In genomic region chr7:151013356-151013727, GRCh38 we compare ENCODE assay signal across 6 cellular contexts. TPM values are rescaled to one million over a fixed set of nuclear protein-coding genes. Genes with fewer than 3 reads are reported as not detected.
A peak's percentile ranks its signal among the peaks of the same experiment; 100 is the strongest.
DNase-seq lines count a peak whose midpoint lies in the region; ATAC-seq and TF ChIP-seq lines count a peak whose summit lies in the region.

No MANE protein-coding gene starts in this region.

- POLR2A ChIA-PET in CD4-positive, alpha-beta T cell (lab: Charles Lee): interaction anchor here (0.8 to 8.5 kb wide), 15 partner anchors 9 to 328 kb away, joined by 3 to 77 read pairs (median 4); partner anchors contain the start of genes ABCB8, CDK5 and NUB1
- POLR2A ChIA-PET in WTC11 (lab: Charles Lee): interaction anchor here (1.0 kb wide), 1 partner anchor 15 kb away, joined by 4 read pairs; the partner anchor contains the start of gene ABCB8

- H3K4me3 Mint-ChIP-seq in CD4-positive, alpha-beta T cell: peak overlapping the region; percentile 91
- H3K4me3 Mint-ChIP-seq in WTC11 (peak overlapping the region; percentile 75), memory B cell (peak overlapping the region; percentile 98), type B pancreatic cell (no peak overlapping the region)

- in situ Hi-C loops in KBM-7 (cut with MboI; ENCODE audit: low pct_unique_long_range_greater_than_20kb, low sequenced_read_pairs): no loop called here

- peaks cover 88% of the 10 kb centered on the region for H3K4me1 Mint-ChIP-seq in CD4-positive, alpha-beta T cell (ENCODE audit: low read depth)
- H3K4me1 Mint-ChIP-seq in WTC11 (peaks cover 44% of the 10 kb centered on the region), memory B cell (peaks cover 31% of the 10 kb centered on the region), type B pancreatic cell (ENCODE audit: unreplicated experiment) (peaks cover 37% of the 10 kb centered on the region)

- TF ChIP-seq CTCF in CD4-positive, alpha-beta T cell (IDR thresholded peaks at IDR 0.05): no peak
- TF ChIP-seq CTCF in WTC11 (IDR thresholded peaks at IDR 0.05): no peak
- no peak for TF ChIP-seq CTCF in type B pancreatic cell (conservative IDR thresholded peaks at IDR 0.05)

- H3K27ac Mint-ChIP-seq in CD4-positive, alpha-beta T cell: peak overlapping the region; percentile 97
- H3K27ac Mint-ChIP-seq in WTC11 (no peak overlapping the region), memory B cell (peak overlapping the region; percentile 98), type B pancreatic cell (no peak overlapping the region)

- H3K27me3 Mint-ChIP-seq in CD4-positive, alpha-beta T cell: no peaks in the 10 kb centered on the region
- H3K27me3 Mint-ChIP-seq in WTC11 (ENCODE audit: low read depth) (peaks cover 55% of the 10 kb centered on the region), memory B cell (no peaks in the 10 kb centered on the region), type B pancreatic cell (peaks cover 50% of the 10 kb centered on the region)

- H3K9me3 Mint-ChIP-seq in CD4-positive, alpha-beta T cell: no peaks in the 10 kb centered on the region
- H3K9me3 Mint-ChIP-seq in WTC11 (no peaks in the 10 kb centered on the region), memory B cell (no peaks in the 10 kb centered on the region), type B pancreatic cell (no peaks in the 10 kb centered on the region)

- CTCF ChIA-PET in CD4-positive, alpha-beta T cell (lab: Charles Lee): interaction anchor here (0.8 to 2.6 kb wide), 3 partner anchors 15 to 45 kb away, joined by 3 to 10 read pairs (median 5); partner anchors contain the start of gene ABCB8
- CTCF ChIA-PET in WTC11 (lab: Charles Lee): interaction anchor here (0.6 to 6.6 kb wide), 27 partner anchors 8 to 697 kb away, joined by 3 to 56 read pairs (median 5); partner anchors contain the start of genes ABCB8 and GIMAP1

- peaks cover 8% of the 10 kb centered on the region for H3K36me3 Mint-ChIP-seq in CD4-positive, alpha-beta T cell (ENCODE audit: low read depth)
- H3K36me3 Mint-ChIP-seq in WTC11 (no peaks in the 10 kb centered on the region), memory B cell (no peaks in the 10 kb centered on the region), type B pancreatic cell (no peaks in the 10 kb centered on the region)

- DNase-seq in CD4-positive, alpha-beta T cell: peak in 1 of 10 experiments; percentile 51
- no peak for DNase-seq in WTC11 (ENCODE audit: low spot score)
- no peak for DNase-seq in memory B cell (ENCODE audit: low spot score in 2 of 2)
- DNase-seq in KBM-7: no peak
- no peak for DNase-seq in type B pancreatic cell (ENCODE audit: extremely low spot score, unreplicated experiment)

- ATAC-seq in CD4-positive, alpha-beta T cell (ENCODE audit: poor library complexity): no peak
- ATAC-seq in WTC11 (peak; percentile 2), memory B cell (ENCODE audit: low read depth) (no peak), GM21381 (IDR thresholded peaks at IDR 0.05; ENCODE audit: unreplicated experiment) (no peak)

- intact Hi-C loops in CD4-positive, alpha-beta T cell (cut with DNase I, micrococcal nuclease): loop anchor here (5.0 to 10.0 kb wide), 3 partner anchors 36 to 921 kb away; partner anchors contain the start of gene KCNH2 (in 1 of the 2)

- no peaks in the 10 kb centered on the region for H3K27me3 ChIP-seq in CD4-positive, alpha-beta T cell (ENCODE audit: control insufficient read depth, insufficient read depth, low read length)

- no peaks in the 10 kb centered on the region for H3K9me3 ChIP-seq in CD4-positive, alpha-beta T cell (ENCODE audit: control insufficient read depth, low read length)

- H3K27ac ChIP-seq in CD4-positive, alpha-beta T cell (ENCODE audit: low read depth, low read length): peak overlapping the region; percentile 97

TF ChIP-seq in WTC11, 78 proteins besides CTCF, POLR2A, EP300 and RAD21:
- TF ChIP-seq FOXJ3 (CRISPR knock-in tag; IDR thresholded peaks at IDR 0.05; ENCODE audit: borderline replicate concordance) (no peak), NFE2L1 (CRISPR knock-in tag; IDR thresholded peaks at IDR 0.05) (no peak), ZMAT4 (CRISPR knock-in tag; IDR thresholded peaks at IDR 0.05) (no peak), SMAD3 (CRISPR knock-in tag; IDR thresholded peaks at IDR 0.05; ENCODE audit: borderline replicate concordance) (no peak), PRDM15 (CRISPR knock-in tag; IDR thresholded peaks at IDR 0.05) (no peak), NFATC4 (CRISPR knock-in tag; IDR thresholded peaks at IDR 0.05) (no peak), E2F1 (CRISPR knock-in tag; IDR thresholded peaks at IDR 0.05) (no peak), SOX15 (CRISPR knock-in tag; IDR thresholded peaks at IDR 0.05) (no peak), ZBTB43 (CRISPR knock-in tag; IDR thresholded peaks at IDR 0.05) (no peak), JAZF1 (CRISPR knock-in tag; IDR thresholded peaks at IDR 0.05) (no peak)
TF ChIP-seq in WTC11: peak in this region for 0.

RNA-seq across cellular contexts. Expression of gene ATG9B, which starts 11.0 kb away (rescaled TPM):
- 10 to 100 TPM; 16.8 to 17.1 TPM for total RNA-seq in CD4-positive, alpha-beta T cell
- total RNA-seq in WTC11 (2021) (2.4 to 3.8 TPM (median 2.4 TPM) in 3 replicates), type B pancreatic cell (ENCODE audit: low replicate concordance) (33.8 and 53.2 TPM in 2 replicates)

RNA-seq across cellular contexts. Expression of gene ABCB8, which starts 14.9 kb away (rescaled TPM):
- 10 to 100 TPM; 57.0 to 62.2 TPM for total RNA-seq in CD4-positive, alpha-beta T cell
- total RNA-seq in WTC11 (2021) (27.9 to 35.9 TPM (median 28.4 TPM) in 3 replicates), type B pancreatic cell (ENCODE audit: low replicate concordance) (32.7 and 45.5 TPM in 2 replicates)

RNA-seq across cellular contexts. Expression of gene NOS3, which starts 22.5 kb away (rescaled TPM):
- total RNA-seq in CD4-positive, alpha-beta T cell: 1 to 10 TPM; 3.9 to 7.1 TPM
- total RNA-seq in WTC11 (2021): 5.7 to 7.0 TPM (median 6.6 TPM) in 3 replicates
- 0.21 and 1.7 TPM in 2 replicates for total RNA-seq in type B pancreatic cell (ENCODE audit: low replicate concordance)

RNA-seq across cellular contexts. Expression of gene ASIC3, which starts 35.0 kb away (rescaled TPM):
- total RNA-seq in CD4-positive, alpha-beta T cell: 10 to 100 TPM; 13.8 to 15.2 TPM
- 3.4 to 5.5 TPM (median 5.2 TPM) in 3 replicates for total RNA-seq in WTC11 (2021)
- total RNA-seq in type B pancreatic cell (ENCODE audit: low replicate concordance): 2.2 and 4.4 TPM in 2 replicates

RNA-seq across cellular contexts. Expression of gene KCNH2, which starts 35.2 kb away (rescaled TPM):
- total RNA-seq in CD4-positive, alpha-beta T cell: 1 to 10 TPM; 1.9 to 2.3 TPM
- total RNA-seq in WTC11 (2021) (13.9 to 16.2 TPM (median 14.6 TPM) in 3 replicates), type B pancreatic cell (ENCODE audit: low replicate concordance) (8.0 and 10.0 TPM in 2 replicates)

Comparison
In these comparisons a context has a peak if more than half of its experiments do, and no peak if none do; other contexts are left out.
1. H3K27ac Mint-ChIP-seq: peak in CD4-positive, alpha-beta T cell (single experiment) and memory B cell (single experiment); none in WTC11 (single experiment) and type B pancreatic cell (single experiment).